ENCODE assay signal across 17 cellular contexts in the genomic region with DNA sequence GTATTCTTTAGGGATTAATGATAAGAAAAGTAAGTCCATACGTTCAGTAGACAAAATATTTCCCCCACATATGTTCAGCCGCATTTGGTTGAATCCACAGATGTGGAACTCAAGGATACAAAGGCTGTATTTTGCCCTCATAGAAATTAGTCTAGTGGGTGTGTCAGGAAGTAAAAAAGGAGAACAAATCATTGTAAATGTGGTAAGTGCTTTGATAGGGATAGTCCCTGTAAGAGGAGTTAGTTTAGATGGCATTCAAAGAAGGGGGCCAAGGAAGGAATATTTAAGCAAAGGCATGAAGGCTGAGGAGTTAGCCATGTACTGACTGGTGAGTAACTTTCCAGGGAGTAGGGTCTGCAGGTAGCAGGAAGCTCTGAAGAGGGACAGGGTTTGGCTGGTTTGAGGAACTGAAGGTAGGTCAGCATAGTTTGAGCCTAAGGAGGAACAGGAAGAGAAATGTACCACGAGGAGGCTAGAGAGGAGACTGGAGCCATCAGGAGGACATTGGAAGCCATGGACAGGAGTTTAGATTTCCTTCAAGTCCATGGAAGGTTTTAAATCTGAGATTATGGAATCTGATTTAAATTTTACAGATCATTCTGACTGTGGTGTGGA.
"Had no signal": no experiment of that assay in that cellular context is flagged by ENCODE, and none has a peak within 500 bp of the region (broad histone marks: within the 10 kb centered on the region; RNA-seq: fewer than 3 reads in every experiment).

No MANE protein-coding gene starts in this region.

- H3K27me3 ChIP-seq: esophagus squamous epithelium, right lobe of liver, spleen, transverse colon had no signal

- ATAC-seq: activated CD8-positive, alpha-beta T cell treated with anti-CD3 and anti-CD28 coated beads for 36 hours; left colon had no signal

- H3K9me3 ChIP-seq: esophagus squamous epithelium, psoas muscle, right lobe of liver, spleen, transverse colon had no signal

- H3K4me3 Mint-ChIP-seq: activated CD8-positive, alpha-beta T cell treated with anti-CD3 and anti-CD28 coated beads for 36 hours; activated naive CD4-positive, alpha-beta T cell treated with anti-CD3 and anti-CD28 coated beads for 36 hours; activated T-helper 1 cell treated with anti-CD3 and anti-CD28 coated beads, Interleukin-12 subunit alpha, Interleukin-12 subunit beta, Interleukin-2, Interleukin-4 antibody, amounts not matched to agents 30 ng/mL and 10 ng/mL and 1 ng/mL, durations not matched to agents 14 hours and 24 hours and 36 hours; nephron progenitor cell; T-helper 2 cell treated with Interferon-gamma antibody and Interleukin-4, amounts not matched to agents 5 μg/mL and 100 μg/mL, for 36 hours had no signal

- H3K27me3 Mint-ChIP-seq: activated CD8-positive, alpha-beta T cell treated with anti-CD3 and anti-CD28 coated beads for 36 hours had no signal

- H3K4me1 ChIP-seq: esophagus squamous epithelium, right lobe of liver, transverse colon had no signal

- H3K27ac Mint-ChIP-seq: activated CD8-positive, alpha-beta T cell treated with anti-CD3 and anti-CD28 coated beads for 36 hours; activated naive CD4-positive, alpha-beta T cell treated with anti-CD3 and anti-CD28 coated beads for 36 hours; activated T-helper 1 cell treated with anti-CD3 and anti-CD28 coated beads, Interleukin-12 subunit alpha, Interleukin-12 subunit beta, Interleukin-2, Interleukin-4 antibody, amounts not matched to agents 30 ng/mL and 10 ng/mL and 1 ng/mL, durations not matched to agents 14 hours and 24 hours and 36 hours; nephron progenitor cell; T-helper 2 cell treated with Interferon-gamma antibody and Interleukin-4, amounts not matched to agents 5 μg/mL and 100 μg/mL, for 36 hours had no signal

- FAIRE-seq: astrocyte had no signal

- H3K27ac ChIP-seq: esophagus squamous epithelium, psoas muscle, right lobe of liver, transverse colon had no signal

- H3K4me3 ChIP-seq: esophagus squamous epithelium, psoas muscle, right lobe of liver, spleen, transverse colon had no signal

- H3K9me3 Mint-ChIP-seq: activated CD8-positive, alpha-beta T cell treated with anti-CD3 and anti-CD28 coated beads for 36 hours; activated naive CD4-positive, alpha-beta T cell treated with anti-CD3 and anti-CD28 coated beads for 36 hours; activated T-helper 1 cell treated with anti-CD3 and anti-CD28 coated beads, Interleukin-12 subunit alpha, Interleukin-12 subunit beta, Interleukin-2, Interleukin-4 antibody, amounts not matched to agents 30 ng/mL and 10 ng/mL and 1 ng/mL, durations not matched to agents 14 hours and 24 hours and 36 hours; nephron progenitor cell; T-helper 2 cell treated with Interferon-gamma antibody and Interleukin-4, amounts not matched to agents 5 μg/mL and 100 μg/mL, for 36 hours had no signal

- H3K4me1 Mint-ChIP-seq: nephron progenitor cell had no signal

- DNase-seq: activated CD8-positive, alpha-beta memory T cell treated with anti-CD3 and anti-CD28 coated beads, Interleukin-2, amount 50 U/mL, for 48 hours; activated CD8-positive, alpha-beta T cell treated with anti-CD3 and anti-CD28 coated beads for 36 hours; activated naive CD4-positive, alpha-beta T cell treated with anti-CD3 and anti-CD28 coated beads for 36 hours; esophagus squamous epithelium; foreskin fibroblast; left colon; nephron progenitor cell; psoas muscle; right lobe of liver; spleen; stimulated activated CD4-positive, alpha-beta T cell treated with anti-CD3 and anti-CD28 coated beads, Interleukin-1b, Interleukin-23, amount 100 ng/mL, for 48 hours; stimulated activated naive CD4-positive, alpha-beta T cell; substantia nigra; transverse colon had no signal

- H3K36me3 ChIP-seq: esophagus squamous epithelium, right lobe of liver, spleen, transverse colon had no signal
